ENCODE assay signal across 2 cellular contexts in the genomic region with DNA sequence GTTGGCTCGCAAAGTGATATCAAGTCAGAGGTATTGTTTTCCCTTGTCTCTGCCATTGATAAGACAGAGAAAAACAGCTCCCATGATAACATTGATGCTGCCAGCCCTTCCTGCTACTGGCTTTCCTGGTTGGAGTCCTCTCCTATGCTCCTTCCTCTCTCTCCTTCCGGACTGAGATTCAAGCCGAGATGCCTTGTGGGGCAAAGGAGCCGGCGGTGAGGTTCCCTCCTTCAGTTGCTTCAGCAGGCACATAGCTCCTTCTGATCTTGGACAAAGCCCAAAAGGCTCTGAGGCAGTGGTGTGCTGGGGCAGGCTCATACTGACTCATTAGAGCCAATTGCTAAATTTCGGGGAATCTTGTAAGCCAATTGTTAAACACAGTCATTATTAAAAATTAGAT.
TF ChIP-seq lines count a peak whose summit lies in the region.

No MANE protein-coding gene starts in this region.

TF ChIP-seq in liver, 16 proteins besides CTCF, POLR2A, EP300 and RAD21:
- TF ChIP-seq MAX (IDR thresholded peaks at IDR 0.05) (no peak), NR2F2 (IDR thresholded peaks at IDR 0.05) (peak; percentile 15), REST (IDR thresholded peaks at IDR 0.05) (no peak), RXRA (IDR thresholded peaks at IDR 0.05) (no peak)
TF ChIP-seq in liver: peak in this region for 1.

TF ChIP-seq in HepG2, 621 proteins besides CTCF, POLR2A, EP300 and RAD21:
- no peak for TF ChIP-seq NKX3-1 (CRISPR knock-in tag; IDR thresholded peaks at IDR 0.05)
- TF ChIP-seq ZFP62 (CRISPR knock-in tag; IDR thresholded peaks at IDR 0.05): no peak
- no peak for TF ChIP-seq ZNF281 (CRISPR knock-in tag; IDR thresholded peaks at IDR 0.05; ENCODE audit: borderline replicate concordance)
- TF ChIP-seq ZBTB34 (CRISPR knock-in tag; IDR thresholded peaks at IDR 0.05): no peak
- TF ChIP-seq, protein P1, sequence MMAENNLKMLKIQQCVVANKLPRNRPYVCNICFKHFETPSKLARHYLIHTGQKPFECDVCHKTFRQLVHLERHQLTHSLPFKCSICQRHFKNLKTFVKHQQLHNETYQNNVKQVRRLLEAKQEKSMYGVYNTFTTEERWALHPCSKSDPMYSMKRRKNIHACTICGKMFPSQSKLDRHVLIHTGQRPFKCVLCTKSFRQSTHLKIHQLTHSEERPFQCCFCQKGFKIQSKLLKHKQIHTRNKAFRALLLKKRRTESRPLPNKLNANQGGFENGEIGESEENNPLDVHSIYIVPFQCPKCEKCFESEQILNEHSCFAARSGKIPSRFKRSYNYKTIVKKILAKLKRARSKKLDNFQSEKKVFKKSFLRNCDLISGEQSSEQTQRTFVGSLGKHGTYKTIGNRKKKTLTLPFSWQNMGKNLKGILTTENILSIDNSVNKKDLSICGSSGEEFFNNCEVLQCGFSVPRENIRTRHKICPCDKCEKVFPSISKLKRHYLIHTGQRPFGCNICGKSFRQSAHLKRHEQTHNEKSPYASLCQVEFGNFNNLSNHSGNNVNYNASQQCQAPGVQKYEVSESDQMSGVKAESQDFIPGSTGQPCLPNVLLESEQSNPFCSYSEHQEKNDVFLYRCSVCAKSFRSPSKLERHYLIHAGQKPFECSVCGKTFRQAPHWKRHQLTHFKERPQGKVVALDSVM (CRISPR knock-in tag; IDR thresholded peaks at IDR 0.05): no peak
- TF ChIP-seq KDM5B (CRISPR knock-in tag; IDR thresholded peaks at IDR 0.05; ENCODE audit: borderline replicate concordance): no peak
- no peak for TF ChIP-seq ZNF17 (CRISPR knock-in tag; IDR thresholded peaks at IDR 0.05)
- no peak for TF ChIP-seq ZNF101 (CRISPR knock-in tag; IDR thresholded peaks at IDR 0.05; ENCODE audit: borderline replicate concordance, low read depth)
- no peak for TF ChIP-seq RBM39 (IDR thresholded peaks at IDR 0.05; ENCODE audit: low read depth, low read length, poor library complexity, severe bottlenecking)
- no peak for TF ChIP-seq ZNF558 (CRISPR knock-in tag; IDR thresholded peaks at IDR 0.05; ENCODE audit: borderline replicate concordance)
- no peak for TF ChIP-seq ZNF354B (CRISPR knock-in tag; IDR thresholded peaks at IDR 0.05)
